In the genomic region with DNA sequence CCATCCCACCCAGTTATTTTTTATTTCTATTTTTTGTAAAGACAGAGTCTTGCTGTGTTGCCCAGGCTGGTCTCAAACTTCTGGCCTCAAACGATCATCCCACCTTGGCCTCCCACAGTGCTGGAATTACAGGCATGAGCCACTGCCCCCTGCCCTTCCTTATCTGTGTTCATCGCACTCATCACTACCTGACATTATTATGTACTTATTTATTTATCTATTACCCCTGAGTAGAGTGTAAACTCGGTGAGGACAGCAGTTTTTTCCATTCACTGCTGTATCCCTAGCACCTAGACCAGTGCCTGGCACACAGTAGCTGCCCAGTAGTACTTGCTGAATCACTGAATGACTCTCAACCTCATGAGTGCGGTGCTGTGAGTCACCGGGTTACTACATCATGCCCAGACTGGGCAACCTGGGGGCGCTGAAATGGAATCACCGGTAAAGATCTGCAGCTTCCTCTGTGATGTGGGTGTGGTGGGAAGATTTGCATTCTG, we compare ENCODE assay signal across 1 cellular context.
A peak's percentile ranks its signal among the peaks of the same experiment; 100 is the strongest.
TF ChIP-seq lines count a peak whose summit lies in the region.

No MANE protein-coding gene starts in this region.

TF ChIP-seq in A549, 52 proteins besides CTCF, POLR2A, EP300 and RAD21 (continued from another document):
- TF ChIP-seq KDM1A (IDR thresholded peaks at IDR 0.05; ENCODE audit: low read depth) (no peak), JUN (IDR thresholded peaks at IDR 0.05) (peak; percentile 87 to 91; a peak in 4 of 5 replicates), MAX (IDR thresholded peaks at IDR 0.05) (peak; percentile 87), HOXB5 (CRISPR knock-in tag; IDR thresholded peaks at IDR 0.05) (peak; percentile 78), CHD4 (IDR thresholded peaks at IDR 0.05; ENCODE audit: borderline replicate concordance) (no peak), E2F6 (IDR thresholded peaks at IDR 0.05; ENCODE audit: borderline replicate concordance, low read depth) (no peak), NFE2L2 (conservative IDR thresholded peaks at IDR 0.05; ENCODE audit: low read length) (peak; percentile 97), CBX2 (IDR thresholded peaks at IDR 0.05; ENCODE audit: borderline replicate concordance, low read depth) (no peak), ZFP36 (IDR thresholded peaks at IDR 0.05; ENCODE audit: borderline replicate concordance, partially characterized antibody) (no peak), CBX8 (IDR thresholded peaks at IDR 0.05) (no peak), CEBPB (IDR thresholded peaks at IDR 0.05) (peak; percentile 81 to 89), RARB (CRISPR knock-in tag; IDR thresholded peaks at IDR 0.05) (no peak; the same call in 1 of the 2 replicates), PHF8 (IDR thresholded peaks at IDR 0.05; ENCODE audit: borderline replicate concordance, low read depth) (no peak)
- TF ChIP-seq, protein P1, sequence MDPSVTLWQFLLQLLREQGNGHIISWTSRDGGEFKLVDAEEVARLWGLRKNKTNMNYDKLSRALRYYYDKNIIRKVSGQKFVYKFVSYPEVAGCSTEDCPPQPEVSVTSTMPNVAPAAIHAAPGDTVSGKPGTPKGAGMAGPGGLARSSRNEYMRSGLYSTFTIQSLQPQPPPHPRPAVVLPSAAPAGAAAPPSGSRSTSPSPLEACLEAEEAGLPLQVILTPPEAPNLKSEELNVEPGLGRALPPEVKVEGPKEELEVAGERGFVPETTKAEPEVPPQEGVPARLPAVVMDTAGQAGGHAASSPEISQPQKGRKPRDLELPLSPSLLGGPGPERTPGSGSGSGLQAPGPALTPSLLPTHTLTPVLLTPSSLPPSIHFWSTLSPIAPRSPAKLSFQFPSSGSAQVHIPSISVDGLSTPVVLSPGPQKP (IDR thresholded peaks at IDR 0.05; ENCODE audit: low read depth, low read length): no peak
- TF ChIP-seq, protein P2, sequence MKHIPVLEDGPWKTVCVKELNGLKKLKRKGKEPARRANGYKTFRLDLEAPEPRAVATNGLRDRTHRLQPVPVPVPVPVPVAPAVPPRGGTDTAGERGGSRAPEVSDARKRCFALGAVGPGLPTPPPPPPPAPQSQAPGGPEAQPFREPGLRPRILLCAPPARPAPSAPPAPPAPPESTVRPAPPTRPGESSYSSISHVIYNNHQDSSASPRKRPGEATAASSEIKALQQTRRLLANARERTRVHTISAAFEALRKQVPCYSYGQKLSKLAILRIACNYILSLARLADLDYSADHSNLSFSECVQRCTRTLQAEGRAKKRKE (CRISPR knock-in tag; IDR thresholded peaks at IDR 0.05; ENCODE audit: low read depth): peak; percentile 85
- TF ChIP-seq, protein P3, sequence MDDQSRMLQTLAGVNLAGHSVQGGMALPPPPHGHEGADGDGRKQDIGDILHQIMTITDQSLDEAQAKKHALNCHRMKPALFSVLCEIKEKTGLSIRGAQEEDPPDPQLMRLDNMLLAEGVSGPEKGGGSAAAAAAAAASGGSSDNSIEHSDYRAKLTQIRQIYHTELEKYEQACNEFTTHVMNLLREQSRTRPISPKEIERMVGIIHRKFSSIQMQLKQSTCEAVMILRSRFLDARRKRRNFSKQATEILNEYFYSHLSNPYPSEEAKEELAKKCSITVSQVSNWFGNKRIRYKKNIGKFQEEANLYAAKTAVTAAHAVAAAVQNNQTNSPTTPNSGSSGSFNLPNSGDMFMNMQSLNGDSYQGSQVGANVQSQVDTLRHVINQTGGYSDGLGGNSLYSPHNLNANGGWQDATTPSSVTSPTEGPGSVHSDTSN (IDR thresholded peaks at IDR 0.05): no peak
- TF ChIP-seq, protein P4, sequence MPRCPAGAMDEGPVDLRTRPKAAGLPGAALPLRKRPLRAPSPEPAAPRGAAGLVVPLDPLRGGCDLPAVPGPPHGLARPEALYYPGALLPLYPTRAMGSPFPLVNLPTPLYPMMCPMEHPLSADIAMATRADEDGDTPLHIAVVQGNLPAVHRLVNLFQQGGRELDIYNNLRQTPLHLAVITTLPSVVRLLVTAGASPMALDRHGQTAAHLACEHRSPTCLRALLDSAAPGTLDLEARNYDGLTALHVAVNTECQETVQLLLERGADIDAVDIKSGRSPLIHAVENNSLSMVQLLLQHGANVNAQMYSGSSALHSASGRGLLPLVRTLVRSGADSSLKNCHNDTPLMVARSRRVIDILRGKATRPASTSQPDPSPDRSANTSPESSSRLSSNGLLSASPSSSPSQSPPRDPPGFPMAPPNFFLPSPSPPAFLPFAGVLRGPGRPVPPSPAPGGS (IDR thresholded peaks at IDR 0.05): 0 out of 3 replicates have a peak, but pooled peaks have one; percentile 29
